ENCODE assay signal across 8 cellular contexts in the genomic region with DNA sequence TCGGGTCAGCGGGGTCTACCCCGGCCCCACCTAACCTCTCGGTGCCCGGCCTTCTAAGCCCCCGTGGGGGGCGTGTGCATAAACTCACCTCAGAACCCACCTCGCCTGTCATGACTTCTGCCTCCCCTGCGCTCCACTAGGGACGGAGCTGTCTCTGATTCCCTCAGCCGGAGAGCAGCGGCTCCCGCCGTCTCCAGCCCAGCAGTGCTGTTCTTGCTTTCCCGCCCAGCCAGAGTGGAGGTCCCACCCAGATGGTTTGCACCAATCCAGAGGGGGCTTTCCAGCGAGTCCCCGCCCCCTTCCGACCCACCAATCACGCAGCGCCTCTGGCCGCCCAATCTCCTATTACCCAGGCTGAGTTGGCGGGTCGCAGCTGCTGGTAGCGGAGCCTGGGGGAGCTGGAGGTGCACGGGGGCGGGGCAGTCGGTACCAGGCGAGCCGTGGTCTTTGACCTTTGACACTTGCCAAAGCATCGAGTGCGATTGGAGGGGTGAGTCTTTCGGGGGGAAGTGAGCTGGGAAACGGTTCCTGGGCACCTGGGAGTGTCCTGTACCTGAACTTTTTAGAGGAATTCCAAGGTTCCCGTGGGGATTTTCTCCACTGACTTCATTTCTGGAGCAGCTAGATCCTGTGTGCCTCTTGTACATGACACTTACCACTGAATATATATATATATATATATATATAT. TPM values are rescaled to one million over a fixed set of nuclear protein-coding genes. Genes with fewer than 3 reads are reported as not detected.
DNase-seq lines count a peak whose midpoint lies in the region; ATAC-seq and TF ChIP-seq lines count a peak whose summit lies in the region.

A gene (minus strand): TSS at position 220 of the 688 bp plus-strand sequence. CDS start 108 bp downstream, at position 112.

- H3K79me2 ChIP-seq in osteoblast (ENCODE audit: insufficient read depth, low read length) = peaks cover 22% of the 10 kb centered on the region

- H3K4me3 ChIP-seq in GM08714 (ENCODE audit: low read length) = peak within 1 kb of the TSS; percentile 77
- peak within 1 kb of the TSS; percentile 93 for H3K4me3 ChIP-seq in osteoblast (ENCODE audit: insufficient read depth, low read length)
- peak within 1 kb of the TSS; percentile 81 for H3K4me3 ChIP-seq in thymus (ENCODE audit: low read length)

- H3K4me2 ChIP-seq in osteoblast (ENCODE audit: insufficient read depth, low read length) = peak within 1 kb of the TSS; percentile 86

- H3K36me3 ChIP-seq in osteoblast (ENCODE audit: insufficient read depth, low read length) (no peaks in the 10 kb centered on the region), thymus (ENCODE audit: control insufficient read depth, insufficient read depth) (no peaks in the 10 kb centered on the region)

- TF ChIP-seq CTCF in osteoblast (IDR thresholded peaks at IDR 0.05; ENCODE audit: extremely low read depth, low read depth, low read length) = no peak

- peaks cover 9% of the 10 kb centered on the region for H3K4me1 ChIP-seq in osteoblast (ENCODE audit: insufficient read depth, low read length)
- peaks cover 5% of the 10 kb centered on the region for H3K4me1 ChIP-seq in thymus (ENCODE audit: control insufficient read depth, insufficient read depth, low read length)

- H3K9me3 Mint-ChIP-seq in activated naive CD4-positive, alpha-beta T cell treated with anti-CD3 and anti-CD28 coated beads, Interleukin-2, amount 50 U/mL, for 72 hours = no peaks in the 10 kb centered on the region

- H3K27me3 ChIP-seq in osteoblast (ENCODE audit: insufficient read depth, low read length) = no peaks in the 10 kb centered on the region
- H3K27me3 ChIP-seq in thymus (ENCODE audit: control insufficient read depth, insufficient read depth) = no peaks in the 10 kb centered on the region

- peak; percentile 90 for ATAC-seq in HG02610 (IDR thresholded peaks at IDR 0.05; ENCODE audit: unreplicated experiment)
- ATAC-seq in activated naive CD4-positive, alpha-beta T cell treated with anti-CD3 and anti-CD28 coated beads, Interleukin-2, amount 50 U/mL, for 72 hours = peak; percentile 96 to 97

- WGBS in thymus = under 1% methylated on average over 34 of the region's 34 CpGs

- peaks cover 0 to 4% of the 10 kb centered on the region in 2 donors for H3K36me3 Mint-ChIP-seq in activated naive CD4-positive, alpha-beta T cell treated with anti-CD3 and anti-CD28 coated beads, Interleukin-2, amount 50 U/mL, for 72 hours

- no peaks in the 10 kb centered on the region for H3K9me3 ChIP-seq in osteoblast (ENCODE audit: low read depth, low read length)
- no peaks in the 10 kb centered on the region for H3K9me3 ChIP-seq in thymus (ENCODE audit: control insufficient read depth)

- H3K27ac ChIP-seq in osteoblast (ENCODE audit: low read depth, low read length) (peak within 1 kb of the TSS; percentile 73), thymus (ENCODE audit: low read depth) (peak within 1 kb of the TSS; percentile 90)

- DNase-seq in NCI-H1092 treated with DMSO at 0.1 percent for 48 hours (lab: John Stamatoyannopoulos, UW) (peak; percentile 99), SKM-1 (lab: John Stamatoyannopoulos, UW; ENCODE audit: unreplicated experiment) (peak; percentile 95), glomerular visceral epithelial cell (ENCODE audit: extremely low spot score) (peak; percentile 97), osteoblast (ENCODE audit: insufficient read length, low spot score, missing footprints) (peak; percentile 99)
- peak; percentile 96 for DNase-seq in activated naive CD4-positive, alpha-beta T cell treated with anti-CD3 and anti-CD28 coated beads, Interleukin-2, amount 50 U/mL, for 72 hours (ENCODE audit: low spot score in 2 of 2)

- peak within 1 kb of the TSS; percentile 89 to 93 for H3K27ac Mint-ChIP-seq in activated naive CD4-positive, alpha-beta T cell treated with anti-CD3 and anti-CD28 coated beads, Interleukin-2, amount 50 U/mL, for 72 hours

- peak within 1 kb of the TSS; percentile 97 for H2AFZ ChIP-seq in osteoblast (ENCODE audit: low read length)

- H4K20me1 ChIP-seq in osteoblast (ENCODE audit: insufficient read depth, low read length) = no peaks in the 10 kb centered on the region

RNA-seq across cellular contexts. Expression of the gene that starts here (rescaled TPM):
- total RNA-seq in activated naive CD4-positive, alpha-beta T cell treated with anti-CD3 and anti-CD28 coated beads, Interleukin-2, amount 50 U/mL, for 72 hours = 10 to 100 TPM; 39.8 to 78.9 TPM
- total RNA-seq in osteoblast = 1.8 and 2.9 TPM in 2 replicates
- polyA plus RNA-seq in thymus = 0.23 TPM

Comparison
In these comparisons a context has a peak if more than half of its experiments do, and no peak if none do; other contexts are left out.
1. Peak in every context shown above with its lines: DNase-seq, ATAC-seq, H3K4me3 ChIP-seq and H3K27ac ChIP-seq.
2. RNA of the gene that starts here (total RNA-seq): 39.8 to 78.9 TPM in activated naive CD4-positive, alpha-beta T cell treated with anti-CD3 and anti-CD28 coated beads, Interleukin-2, amount 50 U/mL, for 72 hours; 1.8 to 2.9 TPM in osteoblast; every median in the first group is over 10 times any median in the second.